Comparison of ENCODE assay signal across 8 cellular contexts in genomic region chr1:57424231-57425027, GRCh38. TPM values are rescaled to one million over a fixed set of nuclear protein-coding genes. Genes with fewer than 3 reads are reported as not detected.
DNase-seq lines count a peak whose midpoint lies in the region; TF ChIP-seq lines count a peak whose summit lies in the region.

No MANE protein-coding gene starts in this region.

- no peak overlapping the region for H3K4me2 ChIP-seq in MM.1S (ENCODE audit: low read depth, low read length)

- H3K27ac ChIP-seq in HUES64 (ENCODE audit: low read depth, low read length) = no peak overlapping the region
- no peak overlapping the region for H3K27ac ChIP-seq in iPS-18a (ENCODE audit: low read length)
- no peak overlapping the region for H3K27ac ChIP-seq in skeletal muscle tissue (ENCODE audit: low read depth, low read length)
- no peak overlapping the region for H3K27ac ChIP-seq in MM.1S (ENCODE audit: low read length)

- no peaks in the 10 kb centered on the region for H3F3A ChIP-seq in MM.1S (ENCODE audit: insufficient read depth, low read length)

- under 1% methylated on average over 54 of the region's 63 CpGs for WGBS in HUES64

- H3K36me3 ChIP-seq in HUES64 (ENCODE audit: insufficient read depth, low read length) (no peaks in the 10 kb centered on the region), adipocyte (ENCODE audit: control insufficient read depth, insufficient read depth, low read length, severe bottlenecking) (no peaks in the 10 kb centered on the region), iPS-18a (ENCODE audit: control insufficient read depth, low read depth, low read length) (no peaks in the 10 kb centered on the region), skeletal muscle tissue (ENCODE audit: control insufficient read depth in 3 of 3, insufficient read depth in 3 of 3, low read length in 3 of 3) (no peaks in the 10 kb centered on the region), MM.1S (replicated peaks; ENCODE audit: insufficient read depth, low read length) (no peaks in the 10 kb centered on the region)

- H3K4me1 ChIP-seq in HUES64 (ENCODE audit: insufficient read depth, low read length) (peaks cover 26% of the 10 kb centered on the region), adipocyte (ENCODE audit: control insufficient read depth, insufficient read depth, low read length) (no peaks in the 10 kb centered on the region), iPS-18a (ENCODE audit: control insufficient read depth, low read depth, low read length) (peaks cover 19% of the 10 kb centered on the region), skeletal muscle tissue (ENCODE audit: control insufficient read depth in 3 of 3, insufficient read depth in 3 of 3, low read length in 3 of 3) (peaks cover 11 to 22% (median 18%) of the 10 kb centered on the region in 3 donors), MM.1S (ENCODE audit: low read length) (no peaks in the 10 kb centered on the region)

- H4K20me1 ChIP-seq in MM.1S (ENCODE audit: insufficient read depth, low read length) = no peaks in the 10 kb centered on the region

- DNase-seq in AG20443 (ENCODE audit: low spot score) = peak; percentile 82
- peak; percentile 31 for DNase-seq in adipocyte (ENCODE audit: low read depth)
- no peak for DNase-seq in NCI-H1048 (lab: John Stamatoyannopoulos, UW)
- DNase-seq in MM.1S = no peak
- DNase-seq in DMS79 treated with DMSO at 0.1 percent for 48 hours (lab: John Stamatoyannopoulos, UW) = no peak

- H2AFZ ChIP-seq in MM.1S (ENCODE audit: low read length) = no peak overlapping the region

- H3K79me2 ChIP-seq in MM.1S (ENCODE audit: low read length) = no peaks in the 10 kb centered on the region

- H3K9ac ChIP-seq in HUES64 (ENCODE audit: low read depth, low read length) = peak overlapping the region; percentile 48; the same call in 1 of the 2 replicates
- H3K9ac ChIP-seq in adipocyte (ENCODE audit: low read length) = peak overlapping the region; percentile 83
- peak overlapping the region; percentile 40 for H3K9ac ChIP-seq in iPS-18a (ENCODE audit: low read length)
- peak overlapping the region in 2 of 3 donors; percentile 50 to 64 for H3K9ac ChIP-seq in skeletal muscle tissue (ENCODE audit: low read depth in 1 of 3, low read length in 3 of 3)
- no peak overlapping the region for H3K9ac ChIP-seq in MM.1S (ENCODE audit: low read length)

- peaks cover 51% of the 10 kb centered on the region for H3K27me3 ChIP-seq in HUES64 (ENCODE audit: insufficient read depth, low read length)
- H3K27me3 ChIP-seq in adipocyte (replicated peaks; ENCODE audit: control insufficient read depth, insufficient read depth, low read length) = no peaks in the 10 kb centered on the region
- peaks cover 54% of the 10 kb centered on the region for H3K27me3 ChIP-seq in iPS-18a (ENCODE audit: control insufficient read depth, insufficient read depth, low read length)
- peaks cover 44 to 54% (median 47%) of the 10 kb centered on the region in 3 donors for H3K27me3 ChIP-seq in skeletal muscle tissue (ENCODE audit: control insufficient read depth in 3 of 3, insufficient read depth in 3 of 3, low read length in 3 of 3)
- H3K27me3 ChIP-seq in MM.1S (replicated peaks; ENCODE audit: insufficient read depth, low read length) = no peaks in the 10 kb centered on the region

- H3K4me3 ChIP-seq in HUES64 (ENCODE audit: low read length) = peak overlapping the region; percentile 72
- H3K4me3 ChIP-seq in adipocyte (ENCODE audit: low read length) = peak overlapping the region; percentile 85
- H3K4me3 ChIP-seq in iPS-18a (ENCODE audit: low read length) = peak overlapping the region; percentile 69
- H3K4me3 ChIP-seq in skeletal muscle tissue (ENCODE audit: low read length in 3 of 3) = peak overlapping the region; percentile 51 to 69 (median 64)
- no peak overlapping the region; the same call in 1 of the 2 replicates for H3K4me3 ChIP-seq in MM.1S (ENCODE audit: low read length)

- no peak; the same call in 1 of the 2 replicates for TF ChIP-seq CTCF in MM.1S (IDR thresholded peaks at IDR 0.05; ENCODE audit: low read length)

- H3K9me2 ChIP-seq in MM.1S (replicated peaks; ENCODE audit: insufficient read depth, low read length) = no peaks in the 10 kb centered on the region

- H3K9me3 ChIP-seq in HUES64 (ENCODE audit: insufficient read depth, low read depth, low read length) = no peaks in the 10 kb centered on the region
- H3K9me3 ChIP-seq in adipocyte (ENCODE audit: control insufficient read depth, low read length) = no peaks in the 10 kb centered on the region
- no peaks in the 10 kb centered on the region for H3K9me3 ChIP-seq in iPS-18a (ENCODE audit: control insufficient read depth, low read depth, low read length)
- no peaks in the 10 kb centered on the region for H3K9me3 ChIP-seq in skeletal muscle tissue (ENCODE audit: control insufficient read depth in 3 of 3, low read length in 3 of 3)
- H3K9me3 ChIP-seq in MM.1S (replicated peaks; ENCODE audit: insufficient read depth, low read length) = no peaks in the 10 kb centered on the region

RNA-seq across cellular contexts. Expression of gene DAB1, which starts 0.6 kb away (rescaled TPM):
- polyA plus RNA-seq in HUES64 (2013, experiment 1 of 2) = 15.2 TPM
- 19.3 TPM for polyA plus RNA-seq in HUES64 (2013, experiment 2 of 2)
- 1.6 TPM for total RNA-seq in skeletal muscle tissue

Comparison
In these comparisons a context has a peak if more than half of its experiments do, and no peak if none do; other contexts are left out.
1. DNase-seq: peak in AG20443 (single experiment) and adipocyte (single experiment); none in NCI-H1048 (single experiment), MM.1S (single experiment) and DMS79 treated with DMSO at 0.1 percent for 48 hours (single experiment).